In genomic region chr19:7482584-7483439, GRCh38 we compare ENCODE assay signal across 2 cellular contexts.
TF ChIP-seq lines count a peak whose summit lies in the region.

No MANE protein-coding gene starts in this region.

TF ChIP-seq in HEK293, 187 proteins besides CTCF, POLR2A, EP300 and RAD21:
- peak; percentile 70 for TF ChIP-seq KLF1 (tag by site-specific recombination; IDR thresholded peaks at IDR 0.05)
- TF ChIP-seq ZNF121 (tag by site-specific recombination; IDR thresholded peaks at IDR 0.05), result no peak
- TF ChIP-seq KLF9 (tag by site-specific recombination; IDR thresholded peaks at IDR 0.05; ENCODE audit: low read depth), result peak; percentile 41; the same call in 1 of the 2 replicates
TF ChIP-seq in HEK293: peak in this region for 2.

TF ChIP-seq in GM12878, 131 proteins besides CTCF, POLR2A, EP300 and RAD21:
- TF ChIP-seq SP1 (IDR thresholded peaks at IDR 0.05; ENCODE audit: low read depth, low read length) (no peak), ESRRA (IDR thresholded peaks at IDR 0.05; ENCODE audit: low read length) (no peak), TCF12 (IDR thresholded peaks at IDR 0.05; ENCODE audit: low read depth, low read length) (no peak), ZBTB4 (CRISPR knock-in tag; IDR thresholded peaks at IDR 0.05) (no peak), MLLT1 (IDR thresholded peaks at IDR 0.05) (no peak), CBX5 (IDR thresholded peaks at IDR 0.05; ENCODE audit: low read depth) (no peak), SMARCA5 (IDR thresholded peaks at IDR 0.05) (no peak), RBBP5 (conservative IDR thresholded peaks at IDR 0.05) (no peak), IKZF2 (IDR thresholded peaks at IDR 0.05) (no peak), TCF7 (IDR thresholded peaks at IDR 0.05; ENCODE audit: borderline replicate concordance) (no peak), TCF3 (IDR thresholded peaks at IDR 0.05; ENCODE audit: borderline replicate concordance, insufficient read depth, low read depth, low read length) (no peak), ZNF592 (IDR thresholded peaks at IDR 0.05) (no peak)
